In genomic region chr12:52346596-52346995, GRCh38 we compare ENCODE assay signal across 1 cellular context.
TF ChIP-seq lines count a peak whose summit lies in the region.

No MANE protein-coding gene starts in this region.

TF ChIP-seq in HCT116, 20 proteins besides CTCF, POLR2A, EP300 and RAD21:
- no peak for TF ChIP-seq ZFX (IDR thresholded peaks at IDR 0.05)
- no peak for TF ChIP-seq FOSL1 (IDR thresholded peaks at IDR 0.05; ENCODE audit: low read depth)
- TF ChIP-seq REST (IDR thresholded peaks at IDR 0.05; ENCODE audit: low read depth), result no peak
